In the genomic region with DNA sequence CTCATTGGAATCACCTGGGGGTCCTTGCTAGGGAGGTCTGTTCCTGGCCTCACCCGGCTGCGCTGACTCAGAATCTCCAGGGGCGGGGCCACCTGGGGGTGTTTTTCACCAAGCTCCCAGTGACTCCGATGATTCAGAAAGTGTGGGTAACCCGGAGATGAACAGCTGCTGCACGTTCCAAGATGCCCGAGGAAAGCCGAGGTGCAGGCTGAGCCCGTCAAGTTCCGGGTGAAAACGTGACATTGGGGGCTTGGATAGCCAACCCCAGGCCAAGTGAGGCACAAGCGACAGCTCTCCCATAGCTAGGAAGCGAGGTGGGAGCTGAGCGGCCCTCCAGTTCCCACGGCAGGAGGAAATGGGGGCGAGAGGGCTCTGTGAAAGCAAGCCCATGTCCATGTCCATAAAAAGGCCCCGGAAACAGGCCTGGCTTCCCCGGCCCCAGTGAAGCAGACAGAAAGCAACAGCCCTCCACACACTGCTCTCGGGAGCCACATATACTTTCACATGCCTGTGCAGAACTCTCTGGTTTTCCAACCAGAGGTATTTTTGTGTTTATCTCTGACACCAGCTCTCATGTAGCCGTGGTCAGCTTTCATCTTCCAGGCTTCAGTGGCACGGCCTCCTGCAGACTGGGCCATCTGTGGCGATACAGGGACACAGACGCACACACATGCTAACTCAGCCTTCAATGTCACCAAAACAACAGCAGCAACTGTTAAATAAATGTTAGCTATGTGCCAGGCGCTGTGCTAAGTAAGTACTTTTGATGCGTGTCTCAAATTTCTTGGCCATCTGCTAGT, we compare ENCODE assay signal across 12 cellular contexts.
DNase-seq lines count a peak whose midpoint lies in the region; ATAC-seq and TF ChIP-seq lines count a peak whose summit lies in the region.
"Had no signal": no experiment of that assay in that cellular context is flagged by ENCODE, and none has a peak within 500 bp of the region (broad histone marks: within the 10 kb centered on the region; RNA-seq: fewer than 3 reads in every experiment).

No MANE protein-coding gene starts in this region.

- POLR2A ChIA-PET in naive thymus-derived CD4-positive, alpha-beta T cell (lab: Charles Lee) = no interaction called here

- ATAC-seq in GM21423 (IDR thresholded peaks at IDR 0.05; ENCODE audit: unreplicated experiment) = no peak
- no peak for ATAC-seq in naive thymus-derived CD4-positive, alpha-beta T cell
- no peak for ATAC-seq in HG03460 (IDR thresholded peaks at IDR 0.05; ENCODE audit: unreplicated experiment)
- ATAC-seq: T-cell had no signal

- peaks cover 0 to 12% (median 0%) of the 10 kb centered on the region in 5 donors for H3K27me3 Mint-ChIP-seq in naive thymus-derived CD4-positive, alpha-beta T cell
- H3K27me3 Mint-ChIP-seq: naive B cell had no signal

- TF ChIP-seq CTCF in left ventricle myocardium inferior (IDR thresholded peaks at IDR 0.05; ENCODE audit: borderline replicate concordance) (no peak), right atrium auricular region (IDR thresholded peaks at IDR 0.05) (no peak)

- H3K27ac ChIP-seq in left ventricle myocardium inferior (replicated peaks) (peak overlapping the region; percentile 22), right atrium auricular region (no peak overlapping the region)
- no peak overlapping the region for H3K27ac ChIP-seq in naive thymus-derived CD4-positive, alpha-beta T cell (ENCODE audit: low read depth, low read length)
- H3K27ac ChIP-seq: KMS-11 had no signal

- H3K9me3 ChIP-seq in left ventricle myocardium inferior (replicated peaks) (no peaks in the 10 kb centered on the region), right atrium auricular region (no peaks in the 10 kb centered on the region)
- H3K9me3 ChIP-seq in naive thymus-derived CD4-positive, alpha-beta T cell (ENCODE audit: control insufficient read depth in 2 of 3, low read length in 3 of 3) = no peaks in the 10 kb centered on the region
- H3K9me3 ChIP-seq: BE2C had no signal

- H3K36me3 ChIP-seq in left ventricle myocardium inferior (no peaks in the 10 kb centered on the region), right atrium auricular region (no peaks in the 10 kb centered on the region)
- no peaks in the 10 kb centered on the region for H3K36me3 ChIP-seq in naive thymus-derived CD4-positive, alpha-beta T cell (ENCODE audit: control insufficient read depth in 2 of 3, insufficient read depth in 3 of 3, low read length in 3 of 3)
- H3K36me3 ChIP-seq: BE2C had no signal

- H3K4me3 Mint-ChIP-seq in naive thymus-derived CD4-positive, alpha-beta T cell = no peak overlapping the region
- H3K4me3 Mint-ChIP-seq: naive B cell, T-cell had no signal

- no peaks in the 10 kb centered on the region for H3K9me3 Mint-ChIP-seq in naive thymus-derived CD4-positive, alpha-beta T cell
- H3K9me3 Mint-ChIP-seq: naive B cell, T-cell had no signal

- intact Hi-C loops in left ventricle myocardium inferior (cut with micrococcal nuclease) = no loop called here
- intact Hi-C loops in naive thymus-derived CD4-positive, alpha-beta T cell (cut with micrococcal nuclease) = no loop called here

- H3K4me3 ChIP-seq in left ventricle myocardium inferior = no peak overlapping the region
- H3K4me3 ChIP-seq in right atrium auricular region = no peak overlapping the region
- H3K4me3 ChIP-seq in naive thymus-derived CD4-positive, alpha-beta T cell (ENCODE audit: low read length) = no peak overlapping the region

- H3K27me3 ChIP-seq in left ventricle myocardium inferior (ENCODE audit: low read depth) (no peaks in the 10 kb centered on the region), right atrium auricular region (no peaks in the 10 kb centered on the region)
- H3K27me3 ChIP-seq in naive thymus-derived CD4-positive, alpha-beta T cell (ENCODE audit: control insufficient read depth in 2 of 2, insufficient read depth in 2 of 2, low read length in 2 of 2) = no peaks in the 10 kb centered on the region
- H3K27me3 ChIP-seq: BE2C had no signal

- DNase-seq in left ventricle myocardium inferior (no peak), right atrium auricular region (ENCODE audit: low spot score) (no peak), amniotic epithelial cell (ENCODE audit: low read depth) (peak; percentile 88), hepatic stellate cell (ENCODE audit: low spot score) (peak; percentile 76), iPS-NIHi7 (ENCODE audit: extremely low spot score) (no peak)
- no peak for DNase-seq in naive thymus-derived CD4-positive, alpha-beta T cell
- DNase-seq: BE2C, naive B cell, T-cell had no signal

- no peaks in the 10 kb centered on the region for H3K36me3 Mint-ChIP-seq in naive thymus-derived CD4-positive, alpha-beta T cell
- H3K36me3 Mint-ChIP-seq: naive B cell, T-cell had no signal

- no peaks in the 10 kb centered on the region for H3K4me1 ChIP-seq in left ventricle myocardium inferior
- no peaks in the 10 kb centered on the region for H3K4me1 ChIP-seq in right atrium auricular region
- no peaks in the 10 kb centered on the region for H3K4me1 ChIP-seq in naive thymus-derived CD4-positive, alpha-beta T cell (ENCODE audit: control insufficient read depth in 2 of 2, insufficient read depth in 2 of 2, low read length in 2 of 2)
- H3K4me1 ChIP-seq: BE2C had no signal

- H3K4me1 Mint-ChIP-seq in naive thymus-derived CD4-positive, alpha-beta T cell = no peaks in the 10 kb centered on the region
- H3K4me1 Mint-ChIP-seq: naive B cell, T-cell had no signal

- no peak overlapping the region for H3K27ac Mint-ChIP-seq in naive thymus-derived CD4-positive, alpha-beta T cell
- H3K27ac Mint-ChIP-seq: naive B cell, T-cell had no signal

- CTCF ChIA-PET in naive thymus-derived CD4-positive, alpha-beta T cell (lab: Charles Lee) = no interaction called here

Comparison
In these comparisons a context has a peak if more than half of its experiments do, and no peak if none do; other contexts are left out.
1. DNase-seq: peak in amniotic epithelial cell (single experiment) and hepatic stellate cell (single experiment); none in left ventricle myocardium inferior (single experiment), right atrium auricular region (single experiment), iPS-NIHi7 (single experiment) and naive thymus-derived CD4-positive, alpha-beta T cell (0 of 9).